Comparison of ENCODE assay signal across 8 cellular contexts in the genomic region with DNA sequence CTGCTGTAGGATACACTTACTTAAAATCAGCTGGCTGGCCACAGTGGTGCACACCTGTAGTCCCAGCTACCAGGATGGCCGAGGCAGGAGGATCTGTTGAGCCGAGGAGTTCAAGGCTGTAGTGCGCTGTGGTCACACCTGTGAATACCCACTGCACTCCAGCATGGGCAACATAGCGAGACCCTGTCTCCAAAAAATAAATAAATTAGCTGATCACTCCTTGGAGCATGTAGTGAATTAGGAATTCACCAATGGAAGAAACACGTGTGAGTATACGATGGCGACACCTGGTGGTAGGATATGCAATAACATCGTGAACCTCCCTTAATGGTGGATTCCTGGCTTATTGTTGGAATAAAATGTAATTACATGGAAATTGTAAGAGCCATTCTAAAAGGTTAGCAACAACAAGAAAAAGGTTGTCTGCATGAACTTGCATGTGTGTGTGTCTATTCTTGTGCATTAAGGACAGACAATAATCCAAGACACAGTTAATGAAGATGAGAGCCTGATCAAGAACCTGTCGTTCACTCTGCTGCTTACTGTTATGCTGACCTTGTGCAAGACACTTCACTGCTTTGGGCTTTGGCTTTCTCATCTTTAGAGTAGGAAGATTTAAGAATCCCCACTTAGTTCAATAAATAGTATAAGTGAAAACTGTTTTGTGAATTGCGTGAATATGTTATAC. TPM values are rescaled to one million over a fixed set of nuclear protein-coding genes. Genes with fewer than 3 reads are reported as not detected.
DNase-seq lines count a peak whose midpoint lies in the region; ATAC-seq and TF ChIP-seq lines count a peak whose summit lies in the region.

No MANE protein-coding gene starts in this region.

- H3K27me3 ChIP-seq in gastroesophageal sphincter, result no peaks in the 10 kb centered on the region

- H3K4me3 ChIP-seq in gastroesophageal sphincter, result no peak overlapping the region

- DNase-seq in DMS 273 (lab: John Stamatoyannopoulos, UW; ENCODE audit: unreplicated experiment), result peak; percentile 83
- DNase-seq in RWPE1 (ENCODE audit: low spot score), result peak; percentile 48
- peak; percentile 30 for DNase-seq in activated gamma-delta T cell treated with anti-CD3 and anti-CD28 coated beads, Interleukin-2, amount 50 U/mL, for 16 hours (ENCODE audit: low read depth)
- peak in 6 of 10 donors; percentile 18 to 81 (median 70) for DNase-seq in posterior cingulate gyrus

- ATAC-seq in gastroesophageal sphincter, result peak; percentile 57
- no peak for ATAC-seq in GM18505 (IDR thresholded peaks at IDR 0.05; ENCODE audit: unreplicated experiment)
- ATAC-seq in HG03159 (IDR thresholded peaks at IDR 0.05; ENCODE audit: unreplicated experiment), result no peak

- TF ChIP-seq RAD21 in Ishikawa (IDR thresholded peaks at IDR 0.05; ENCODE audit: low read depth), result peak; percentile 88

- CTCF ChIA-PET in RWPE1 (lab: Yijun Ruan, JAX), result interaction anchor here (0.5 to 2.4 kb wide), 10 partner anchors 28 to 982 kb away, joined by 3 to 22 read pairs (median 3); no protein-coding TSS in a partner anchor

- TF ChIP-seq EP300 in Ishikawa (IDR thresholded peaks at IDR 0.05; ENCODE audit: borderline replicate concordance) (no peak), gastroesophageal sphincter (IDR thresholded peaks at IDR 0.05) (no peak)

- no peaks in the 10 kb centered on the region for H3K9me3 ChIP-seq in gastroesophageal sphincter

- peaks cover 0 to 6% (median 0%) of the 10 kb centered on the region in 3 donors for H3K4me1 ChIP-seq in gastroesophageal sphincter

- POLR2A ChIA-PET in RWPE1 (lab: Yijun Ruan, JAX; ENCODE audit: low non-redundant PET), result no interaction called here

- peak; percentile 84 for TF ChIP-seq CTCF in RWPE1 (conservative IDR thresholded peaks at IDR 0.05; ENCODE audit: low read depth)
- TF ChIP-seq CTCF in gastroesophageal sphincter (IDR thresholded peaks at IDR 0.05), result peak; percentile 85 to 93 (median 90)

- intact Hi-C loops in posterior cingulate gyrus (cut with DNase I), result loop anchor here (1.0 to 5.0 kb wide), 2 partner anchors 65 to 194 kb away; partner anchors contain the start of gene HNRNPU

- no peaks in the 10 kb centered on the region for H3K36me3 ChIP-seq in gastroesophageal sphincter

- no peak for TF ChIP-seq POLR2A in gastroesophageal sphincter (IDR thresholded peaks at IDR 0.05)
- no peak for TF ChIP-seq POLR2A in GM18505 (IDR thresholded peaks at IDR 0.05; ENCODE audit: borderline replicate concordance, extremely low read depth, insufficient read depth, insufficient read length)

- 27 to 38% methylated on average over 7 of the region's 10 CpGs for WGBS in gastroesophageal sphincter (ENCODE audit: low coverage in 1 of 2), 2 donors

- H3K27ac ChIP-seq in RWPE1, result no peak overlapping the region
- H3K27ac ChIP-seq in gastroesophageal sphincter, result no peak overlapping the region

TF ChIP-seq in Ishikawa, 13 proteins besides CTCF, POLR2A, EP300 and RAD21:
- no peak for TF ChIP-seq MAX (IDR thresholded peaks at IDR 0.05)
- no peak for TF ChIP-seq REST (IDR thresholded peaks at IDR 0.05; ENCODE audit: low read depth)
- no peak for TF ChIP-seq CREB1 (IDR thresholded peaks at IDR 0.05; ENCODE audit: low read depth)
- TF ChIP-seq YY1 (IDR thresholded peaks at IDR 0.05; ENCODE audit: low read depth), result 0 out of 2 replicates have a peak, but pooled peaks have one; percentile 22

RNA-seq across cellular contexts. Expression of gene COX20, which starts 38.6 kb away (rescaled TPM):
- 100 to 1,000 TPM in 1 of 4 donors, 10 to 100 TPM in 3; 81.7 to 120 (median 96.0) TPM for total RNA-seq in gastroesophageal sphincter

Comparison
In these comparisons a context has a peak if more than half of its experiments do, and no peak if none do; other contexts are left out.
1. DNase-seq: peak in every context shown above with its lines; median percentile 83 in DMS 273; 70 in posterior cingulate gyrus; 48 in RWPE1; 30 in activated gamma-delta T cell treated with anti-CD3 and anti-CD28 coated beads, Interleukin-2, amount 50 U/mL, for 16 hours.